Comparison of ENCODE assay signal across 9 cellular contexts in the genomic region with DNA sequence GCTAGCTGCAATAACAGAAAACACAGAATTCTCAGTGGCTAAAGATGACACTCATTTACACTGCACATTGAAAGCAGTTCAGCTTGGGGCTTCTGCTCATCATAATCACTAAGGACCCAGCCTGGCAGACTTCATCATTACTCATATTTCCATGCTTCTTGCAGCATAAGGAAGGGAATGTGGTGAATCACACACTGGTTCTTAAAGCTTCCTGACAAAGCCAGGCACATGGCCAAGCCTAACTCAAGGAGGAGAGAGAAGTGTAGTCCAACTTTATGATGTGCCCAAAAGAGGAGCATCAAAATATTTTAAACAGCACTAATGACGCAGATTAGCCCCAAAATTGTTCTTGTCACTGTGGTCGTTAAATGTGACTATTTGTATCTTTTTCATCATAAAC.
A peak's percentile ranks its signal among the peaks of the same experiment; 100 is the strongest.
DNase-seq lines count a peak whose midpoint lies in the region; ATAC-seq lines count a peak whose summit lies in the region.
"Had no signal": no experiment of that assay in that cellular context is flagged by ENCODE, and none has a peak within 500 bp of the region (broad histone marks: within the 10 kb centered on the region; RNA-seq: fewer than 3 reads in every experiment).

No MANE protein-coding gene starts in this region.

- H3K36me3 ChIP-seq in mesenchymal stem cell (ENCODE audit: control insufficient read depth in 1 of 2, insufficient read depth in 2 of 2, low read depth in 1 of 2, low read length in 2 of 2): no peaks in the 10 kb centered on the region

- H3K79me1 ChIP-seq in mesenchymal stem cell (replicated peaks; ENCODE audit: low read length, poor library complexity, severe bottlenecking): no peaks in the 10 kb centered on the region

- H3K9me3 Mint-ChIP-seq in IgD-negative memory B cell: no peaks in the 10 kb centered on the region

- DNase-seq in AG08396 (ENCODE audit: low spot score) (peak; percentile 29), brain pericyte (ENCODE audit: low read depth, low spot score) (peak; percentile 70), mesenchymal stem cell (peak; percentile 89), NCI-H748 treated with DMSO at 0.1 percent for 48 hours (lab: John Stamatoyannopoulos, UW) (no peak)
- DNase-seq in activated effector memory CD4-positive, alpha-beta T cell treated with anti-CD3 and anti-CD28 coated beads, Interleukin-2, amount 50 U/mL, for 16 hours: no peak
- DNase-seq in stimulated activated CD4-positive, alpha-beta T cell treated with anti-CD3 and anti-CD28 coated beads, Interleukin-2, amount 100 ng/mL, for 24 hours: no peak
- DNase-seq: activated gamma-delta T cell treated with Interleukin-2 at 50 U/mL for 16 hours had no signal

- no peaks in the 10 kb centered on the region for H3K27me3 ChIP-seq in mesenchymal stem cell (ENCODE audit: control insufficient read depth in 1 of 2, insufficient read depth in 1 of 2, low read length in 2 of 2)

- H2BK120ac ChIP-seq in mesenchymal stem cell (ENCODE audit: low read depth, low read length): no peak overlapping the region

- no peak for ATAC-seq in HG03196 (IDR thresholded peaks at IDR 0.05; ENCODE audit: unreplicated experiment)

- H3K4ac ChIP-seq in mesenchymal stem cell (ENCODE audit: low read depth in 1 of 2, low read length in 2 of 2): no peak overlapping the region

- H2AFZ ChIP-seq in mesenchymal stem cell (ENCODE audit: low read depth, low read length): no peak overlapping the region

- WGBS in mesenchymal stem cell: no CpG with 5 or more reads among the region's 2 CpGs

- H4K91ac ChIP-seq in mesenchymal stem cell (ENCODE audit: low read length): no peak overlapping the region

- H3K27ac Mint-ChIP-seq in IgD-negative memory B cell: peak overlapping the region; percentile 23 to 78 (median 69)

- H3K27me3 Mint-ChIP-seq in IgD-negative memory B cell: no peaks in the 10 kb centered on the region

- no peak overlapping the region for H3K18ac ChIP-seq in mesenchymal stem cell (ENCODE audit: low read depth in 1 of 2, low read length in 2 of 2)

- H4K8ac ChIP-seq in mesenchymal stem cell (ENCODE audit: low read length): no peak overlapping the region

- H3K9me3 ChIP-seq in mesenchymal stem cell (ENCODE audit: control insufficient read depth, low read length): no peaks in the 10 kb centered on the region

- H3K9ac ChIP-seq in mesenchymal stem cell (ENCODE audit: low read length): peak overlapping the region; percentile 13

- H3K23ac ChIP-seq in mesenchymal stem cell (ENCODE audit: low read length in 2 of 2): no peak overlapping the region

- no peaks in the 10 kb centered on the region for H3K4me1 ChIP-seq in mesenchymal stem cell (ENCODE audit: control insufficient read depth, insufficient read depth, low read depth, low read length)

- H3K14ac ChIP-seq in mesenchymal stem cell (ENCODE audit: low read length in 2 of 2): no peak overlapping the region

- H2AK5ac ChIP-seq in mesenchymal stem cell (ENCODE audit: low read length, severe bottlenecking): no peak overlapping the region

- no peak overlapping the region for H3K27ac ChIP-seq in mesenchymal stem cell (ENCODE audit: low read length, poor library complexity, severe bottlenecking)

- H3K4me3 Mint-ChIP-seq in IgD-negative memory B cell: no peak overlapping the region

- H3K4me3 ChIP-seq in mesenchymal stem cell (ENCODE audit: insufficient read depth in 1 of 2, low read depth in 1 of 2, low read length in 2 of 2): no peak overlapping the region

- no peak overlapping the region for H2BK12ac ChIP-seq in mesenchymal stem cell (ENCODE audit: low read length in 2 of 2)

- H3K4me2 ChIP-seq in mesenchymal stem cell (ENCODE audit: low read length, poor library complexity, severe bottlenecking): no peak overlapping the region

- H2BK5ac ChIP-seq in mesenchymal stem cell (ENCODE audit: low read depth, low read length, poor library complexity, severe bottlenecking): no peak overlapping the region

- H3K36me3 Mint-ChIP-seq in IgD-negative memory B cell: peaks cover 8% of the 10 kb centered on the region

- H2BK15ac ChIP-seq in mesenchymal stem cell (ENCODE audit: low read depth, poor library complexity, severe bottlenecking): no peak overlapping the region

- peaks cover 28 to 62% (median 52%) of the 10 kb centered on the region in 3 donors for H3K4me1 Mint-ChIP-seq in IgD-negative memory B cell

Comparison
In these comparisons a context has a peak if more than half of its experiments do, and no peak if none do; other contexts are left out.
1. DNase-seq: peak in AG08396 (single experiment), brain pericyte (single experiment) and mesenchymal stem cell (single experiment); none in activated effector memory CD4-positive, alpha-beta T cell treated with anti-CD3 and anti-CD28 coated beads, Interleukin-2, amount 50 U/mL, for 16 hours (single experiment), stimulated activated CD4-positive, alpha-beta T cell treated with anti-CD3 and anti-CD28 coated beads, Interleukin-2, amount 100 ng/mL, for 24 hours (0 of 2) and NCI-H748 treated with DMSO at 0.1 percent for 48 hours (single experiment).